Comparison of ENCODE assay signal across 1 cellular context in the genomic region with DNA sequence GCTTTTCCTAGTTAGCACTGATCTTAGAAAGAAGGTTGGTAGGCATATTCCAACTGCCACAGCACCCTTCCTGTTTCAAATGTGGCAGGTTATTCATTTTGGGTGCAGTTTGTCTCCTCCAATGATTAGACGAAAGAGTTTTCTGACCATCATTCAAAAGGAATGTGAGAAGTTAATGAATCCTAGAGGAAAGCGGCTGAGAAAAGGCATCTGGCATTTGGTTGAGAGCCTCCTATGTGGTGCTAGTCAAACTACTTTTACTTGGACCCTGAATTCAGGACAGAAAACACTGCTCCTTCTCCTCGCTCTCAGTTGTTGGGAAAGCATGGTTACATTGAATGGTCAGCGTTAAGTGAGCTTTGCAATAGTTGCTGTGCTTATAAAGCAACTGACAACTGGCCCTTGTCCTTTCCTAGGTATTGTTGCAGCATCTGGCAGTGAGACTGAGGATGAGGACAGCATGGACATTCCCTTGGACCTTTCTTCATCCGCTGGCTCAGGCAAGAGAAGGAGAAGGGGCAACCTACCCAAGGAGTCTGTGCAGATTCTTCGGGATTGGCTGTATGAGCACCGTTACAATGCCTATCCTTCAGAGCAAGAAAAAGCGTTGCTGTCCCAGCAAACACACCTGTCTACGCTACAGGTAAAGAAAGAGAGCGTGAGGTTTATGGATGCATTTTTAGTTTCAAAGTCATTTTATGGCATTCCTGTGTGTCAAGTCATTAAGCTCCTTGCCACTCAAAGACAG.
TF ChIP-seq lines count a peak whose summit lies in the region.

No MANE protein-coding gene starts in this region.

TF ChIP-seq in HepG2, 621 proteins besides CTCF, POLR2A, EP300 and RAD21 (continued from another document and continues in another):
- TF ChIP-seq, protein P1, sequence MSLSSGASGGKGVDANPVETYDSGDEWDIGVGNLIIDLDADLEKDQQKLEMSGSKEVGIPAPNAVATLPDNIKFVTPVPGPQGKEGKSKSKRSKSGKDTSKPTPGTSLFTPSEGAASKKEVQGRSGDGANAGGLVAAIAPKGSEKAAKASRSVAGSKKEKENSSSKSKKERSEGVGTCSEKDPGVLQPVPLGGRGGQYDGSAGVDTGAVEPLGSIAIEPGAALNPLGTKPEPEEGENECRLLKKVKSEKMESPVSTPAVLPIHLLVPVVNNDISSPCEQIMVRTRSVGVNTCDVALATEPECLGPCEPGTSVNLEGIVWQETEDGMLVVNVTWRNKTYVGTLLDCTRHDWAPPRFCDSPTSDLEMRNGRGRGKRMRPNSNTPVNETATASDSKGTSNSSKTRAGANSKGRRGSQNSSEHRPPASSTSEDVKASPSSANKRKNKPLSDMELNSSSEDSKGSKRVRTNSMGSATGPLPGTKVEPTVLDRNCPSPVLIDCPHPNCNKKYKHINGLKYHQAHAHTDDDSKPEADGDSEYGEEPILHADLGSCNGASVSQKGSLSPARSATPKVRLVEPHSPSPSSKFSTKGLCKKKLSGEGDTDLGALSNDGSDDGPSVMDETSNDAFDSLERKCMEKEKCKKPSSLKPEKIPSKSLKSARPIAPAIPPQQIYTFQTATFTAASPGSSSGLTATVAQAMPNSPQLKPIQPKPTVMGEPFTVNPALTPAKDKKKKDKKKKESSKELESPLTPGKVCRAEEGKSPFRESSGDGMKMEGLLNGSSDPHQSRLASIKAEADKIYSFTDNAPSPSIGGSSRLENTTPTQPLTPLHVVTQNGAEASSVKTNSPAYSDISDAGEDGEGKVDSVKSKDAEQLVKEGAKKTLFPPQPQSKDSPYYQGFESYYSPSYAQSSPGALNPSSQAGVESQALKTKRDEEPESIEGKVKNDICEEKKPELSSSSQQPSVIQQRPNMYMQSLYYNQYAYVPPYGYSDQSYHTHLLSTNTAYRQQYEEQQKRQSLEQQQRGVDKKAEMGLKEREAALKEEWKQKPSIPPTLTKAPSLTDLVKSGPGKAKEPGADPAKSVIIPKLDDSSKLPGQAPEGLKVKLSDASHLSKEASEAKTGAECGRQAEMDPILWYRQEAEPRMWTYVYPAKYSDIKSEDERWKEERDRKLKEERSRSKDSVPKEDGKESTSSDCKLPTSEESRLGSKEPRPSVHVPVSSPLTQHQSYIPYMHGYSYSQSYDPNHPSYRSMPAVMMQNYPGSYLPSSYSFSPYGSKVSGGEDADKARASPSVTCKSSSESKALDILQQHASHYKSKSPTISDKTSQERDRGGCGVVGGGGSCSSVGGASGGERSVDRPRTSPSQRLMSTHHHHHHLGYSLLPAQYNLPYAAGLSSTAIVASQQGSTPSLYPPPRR (CRISPR knock-in tag; IDR thresholded peaks at IDR 0.05; ENCODE audit: borderline replicate concordance): no peak
- no peak for TF ChIP-seq KDM6A (CRISPR knock-in tag; IDR thresholded peaks at IDR 0.05; ENCODE audit: low read depth)
- no peak for TF ChIP-seq ZFP36L2 (CRISPR knock-in tag; IDR thresholded peaks at IDR 0.05)
- TF ChIP-seq, protein P2, sequence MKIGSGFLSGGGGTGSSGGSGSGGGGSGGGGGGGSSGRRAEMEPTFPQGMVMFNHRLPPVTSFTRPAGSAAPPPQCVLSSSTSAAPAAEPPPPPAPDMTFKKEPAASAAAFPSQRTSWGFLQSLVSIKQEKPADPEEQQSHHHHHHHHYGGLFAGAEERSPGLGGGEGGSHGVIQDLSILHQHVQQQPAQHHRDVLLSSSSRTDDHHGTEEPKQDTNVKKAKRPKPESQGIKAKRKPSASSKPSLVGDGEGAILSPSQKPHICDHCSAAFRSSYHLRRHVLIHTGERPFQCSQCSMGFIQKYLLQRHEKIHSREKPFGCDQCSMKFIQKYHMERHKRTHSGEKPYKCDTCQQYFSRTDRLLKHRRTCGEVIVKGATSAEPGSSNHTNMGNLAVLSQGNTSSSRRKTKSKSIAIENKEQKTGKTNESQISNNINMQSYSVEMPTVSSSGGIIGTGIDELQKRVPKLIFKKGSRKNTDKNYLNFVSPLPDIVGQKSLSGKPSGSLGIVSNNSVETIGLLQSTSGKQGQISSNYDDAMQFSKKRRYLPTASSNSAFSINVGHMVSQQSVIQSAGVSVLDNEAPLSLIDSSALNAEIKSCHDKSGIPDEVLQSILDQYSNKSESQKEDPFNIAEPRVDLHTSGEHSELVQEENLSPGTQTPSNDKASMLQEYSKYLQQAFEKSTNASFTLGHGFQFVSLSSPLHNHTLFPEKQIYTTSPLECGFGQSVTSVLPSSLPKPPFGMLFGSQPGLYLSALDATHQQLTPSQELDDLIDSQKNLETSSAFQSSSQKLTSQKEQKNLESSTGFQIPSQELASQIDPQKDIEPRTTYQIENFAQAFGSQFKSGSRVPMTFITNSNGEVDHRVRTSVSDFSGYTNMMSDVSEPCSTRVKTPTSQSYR (CRISPR knock-in tag; IDR thresholded peaks at IDR 0.05; ENCODE audit: borderline replicate concordance): no peak
- no peak for TF ChIP-seq FOSL1 (CRISPR knock-in tag; IDR thresholded peaks at IDR 0.05; ENCODE audit: borderline replicate concordance)
- TF ChIP-seq ZNF839 (CRISPR knock-in tag; IDR thresholded peaks at IDR 0.05; ENCODE audit: borderline replicate concordance): no peak
- TF ChIP-seq, protein P3, sequence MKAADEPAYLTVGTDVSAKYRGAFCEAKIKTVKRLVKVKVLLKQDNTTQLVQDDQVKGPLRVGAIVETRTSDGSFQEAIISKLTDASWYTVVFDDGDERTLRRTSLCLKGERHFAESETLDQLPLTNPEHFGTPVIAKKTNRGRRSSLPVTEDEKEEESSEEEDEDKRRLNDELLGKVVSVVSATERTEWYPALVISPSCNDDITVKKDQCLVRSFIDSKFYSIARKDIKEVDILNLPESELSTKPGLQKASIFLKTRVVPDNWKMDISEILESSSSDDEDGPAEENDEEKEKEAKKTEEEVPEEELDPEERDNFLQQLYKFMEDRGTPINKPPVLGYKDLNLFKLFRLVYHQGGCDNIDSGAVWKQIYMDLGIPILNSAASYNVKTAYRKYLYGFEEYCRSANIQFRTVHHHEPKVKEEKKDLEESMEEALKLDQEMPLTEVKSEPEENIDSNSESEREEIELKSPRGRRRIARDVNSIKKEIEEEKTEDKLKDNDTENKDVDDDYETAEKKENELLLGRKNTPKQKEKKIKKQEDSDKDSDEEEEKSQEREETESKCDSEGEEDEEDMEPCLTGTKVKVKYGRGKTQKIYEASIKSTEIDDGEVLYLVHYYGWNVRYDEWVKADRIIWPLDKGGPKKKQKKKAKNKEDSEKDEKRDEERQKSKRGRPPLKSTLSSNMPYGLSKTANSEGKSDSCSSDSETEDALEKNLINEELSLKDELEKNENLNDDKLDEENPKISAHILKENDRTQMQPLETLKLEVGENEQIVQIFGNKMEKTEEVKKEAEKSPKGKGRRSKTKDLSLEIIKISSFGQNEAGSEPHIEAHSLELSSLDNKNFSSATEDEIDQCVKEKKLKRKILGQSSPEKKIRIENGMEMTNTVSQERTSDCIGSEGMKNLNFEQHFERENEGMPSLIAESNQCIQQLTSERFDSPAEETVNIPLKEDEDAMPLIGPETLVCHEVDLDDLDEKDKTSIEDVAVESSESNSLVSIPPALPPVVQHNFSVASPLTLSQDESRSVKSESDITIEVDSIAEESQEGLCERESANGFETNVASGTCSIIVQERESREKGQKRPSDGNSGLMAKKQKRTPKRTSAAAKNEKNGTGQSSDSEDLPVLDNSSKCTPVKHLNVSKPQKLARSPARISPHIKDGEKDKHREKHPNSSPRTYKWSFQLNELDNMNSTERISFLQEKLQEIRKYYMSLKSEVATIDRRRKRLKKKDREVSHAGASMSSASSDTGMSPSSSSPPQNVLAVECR (CRISPR knock-in tag; IDR thresholded peaks at IDR 0.05; ENCODE audit: borderline replicate concordance): 0 out of 2 replicates have a peak, but pooled peaks have one; percentile 13
- peak; percentile 23 for TF ChIP-seq TEAD3 (CRISPR knock-in tag; optimal IDR thresholded peaks at IDR 0.05; ENCODE audit: borderline replicate concordance)
- TF ChIP-seq RBAK (CRISPR knock-in tag; IDR thresholded peaks at IDR 0.05): no peak
- TF ChIP-seq ATF7 (IDR thresholded peaks at IDR 0.05): no peak
- no peak for TF ChIP-seq ATF7 (CRISPR knock-in tag; IDR thresholded peaks at IDR 0.05)
- TF ChIP-seq, protein P4, sequence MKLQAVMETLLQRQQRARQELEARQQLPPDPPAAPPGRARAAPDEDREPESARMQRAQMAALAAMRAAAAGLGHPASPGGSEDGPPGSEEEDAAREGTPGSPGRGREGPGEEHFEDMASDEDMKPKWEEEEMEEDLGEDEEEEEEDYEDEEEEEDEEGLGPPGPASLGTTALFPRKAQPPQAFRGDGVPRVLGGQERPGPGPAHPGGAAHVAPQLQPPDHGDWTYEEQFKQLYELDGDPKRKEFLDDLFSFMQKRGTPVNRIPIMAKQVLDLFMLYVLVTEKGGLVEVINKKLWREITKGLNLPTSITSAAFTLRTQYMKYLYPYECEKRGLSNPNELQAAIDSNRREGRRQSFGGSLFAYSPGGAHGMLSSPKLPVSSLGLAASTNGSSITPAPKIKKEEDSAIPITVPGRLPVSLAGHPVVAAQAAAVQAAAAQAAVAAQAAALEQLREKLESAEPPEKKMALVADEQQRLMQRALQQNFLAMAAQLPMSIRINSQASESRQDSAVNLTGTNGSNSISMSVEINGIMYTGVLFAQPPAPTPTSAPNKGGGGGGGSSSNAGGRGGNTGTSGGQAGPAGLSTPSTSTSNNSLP (IDR thresholded peaks at IDR 0.05; ENCODE audit: low read depth, low read length): no peak
- no peak for TF ChIP-seq EEA1 (CRISPR knock-in tag; IDR thresholded peaks at IDR 0.05; ENCODE audit: borderline replicate concordance)
- TF ChIP-seq ZIK1 (CRISPR knock-in tag; IDR thresholded peaks at IDR 0.05; ENCODE audit: borderline replicate concordance, low read depth): no peak
- TF ChIP-seq PHF20 (CRISPR knock-in tag; IDR thresholded peaks at IDR 0.05): no peak
- no peak for TF ChIP-seq IKZF1 (IDR thresholded peaks at IDR 0.05)
- TF ChIP-seq, protein P5, sequence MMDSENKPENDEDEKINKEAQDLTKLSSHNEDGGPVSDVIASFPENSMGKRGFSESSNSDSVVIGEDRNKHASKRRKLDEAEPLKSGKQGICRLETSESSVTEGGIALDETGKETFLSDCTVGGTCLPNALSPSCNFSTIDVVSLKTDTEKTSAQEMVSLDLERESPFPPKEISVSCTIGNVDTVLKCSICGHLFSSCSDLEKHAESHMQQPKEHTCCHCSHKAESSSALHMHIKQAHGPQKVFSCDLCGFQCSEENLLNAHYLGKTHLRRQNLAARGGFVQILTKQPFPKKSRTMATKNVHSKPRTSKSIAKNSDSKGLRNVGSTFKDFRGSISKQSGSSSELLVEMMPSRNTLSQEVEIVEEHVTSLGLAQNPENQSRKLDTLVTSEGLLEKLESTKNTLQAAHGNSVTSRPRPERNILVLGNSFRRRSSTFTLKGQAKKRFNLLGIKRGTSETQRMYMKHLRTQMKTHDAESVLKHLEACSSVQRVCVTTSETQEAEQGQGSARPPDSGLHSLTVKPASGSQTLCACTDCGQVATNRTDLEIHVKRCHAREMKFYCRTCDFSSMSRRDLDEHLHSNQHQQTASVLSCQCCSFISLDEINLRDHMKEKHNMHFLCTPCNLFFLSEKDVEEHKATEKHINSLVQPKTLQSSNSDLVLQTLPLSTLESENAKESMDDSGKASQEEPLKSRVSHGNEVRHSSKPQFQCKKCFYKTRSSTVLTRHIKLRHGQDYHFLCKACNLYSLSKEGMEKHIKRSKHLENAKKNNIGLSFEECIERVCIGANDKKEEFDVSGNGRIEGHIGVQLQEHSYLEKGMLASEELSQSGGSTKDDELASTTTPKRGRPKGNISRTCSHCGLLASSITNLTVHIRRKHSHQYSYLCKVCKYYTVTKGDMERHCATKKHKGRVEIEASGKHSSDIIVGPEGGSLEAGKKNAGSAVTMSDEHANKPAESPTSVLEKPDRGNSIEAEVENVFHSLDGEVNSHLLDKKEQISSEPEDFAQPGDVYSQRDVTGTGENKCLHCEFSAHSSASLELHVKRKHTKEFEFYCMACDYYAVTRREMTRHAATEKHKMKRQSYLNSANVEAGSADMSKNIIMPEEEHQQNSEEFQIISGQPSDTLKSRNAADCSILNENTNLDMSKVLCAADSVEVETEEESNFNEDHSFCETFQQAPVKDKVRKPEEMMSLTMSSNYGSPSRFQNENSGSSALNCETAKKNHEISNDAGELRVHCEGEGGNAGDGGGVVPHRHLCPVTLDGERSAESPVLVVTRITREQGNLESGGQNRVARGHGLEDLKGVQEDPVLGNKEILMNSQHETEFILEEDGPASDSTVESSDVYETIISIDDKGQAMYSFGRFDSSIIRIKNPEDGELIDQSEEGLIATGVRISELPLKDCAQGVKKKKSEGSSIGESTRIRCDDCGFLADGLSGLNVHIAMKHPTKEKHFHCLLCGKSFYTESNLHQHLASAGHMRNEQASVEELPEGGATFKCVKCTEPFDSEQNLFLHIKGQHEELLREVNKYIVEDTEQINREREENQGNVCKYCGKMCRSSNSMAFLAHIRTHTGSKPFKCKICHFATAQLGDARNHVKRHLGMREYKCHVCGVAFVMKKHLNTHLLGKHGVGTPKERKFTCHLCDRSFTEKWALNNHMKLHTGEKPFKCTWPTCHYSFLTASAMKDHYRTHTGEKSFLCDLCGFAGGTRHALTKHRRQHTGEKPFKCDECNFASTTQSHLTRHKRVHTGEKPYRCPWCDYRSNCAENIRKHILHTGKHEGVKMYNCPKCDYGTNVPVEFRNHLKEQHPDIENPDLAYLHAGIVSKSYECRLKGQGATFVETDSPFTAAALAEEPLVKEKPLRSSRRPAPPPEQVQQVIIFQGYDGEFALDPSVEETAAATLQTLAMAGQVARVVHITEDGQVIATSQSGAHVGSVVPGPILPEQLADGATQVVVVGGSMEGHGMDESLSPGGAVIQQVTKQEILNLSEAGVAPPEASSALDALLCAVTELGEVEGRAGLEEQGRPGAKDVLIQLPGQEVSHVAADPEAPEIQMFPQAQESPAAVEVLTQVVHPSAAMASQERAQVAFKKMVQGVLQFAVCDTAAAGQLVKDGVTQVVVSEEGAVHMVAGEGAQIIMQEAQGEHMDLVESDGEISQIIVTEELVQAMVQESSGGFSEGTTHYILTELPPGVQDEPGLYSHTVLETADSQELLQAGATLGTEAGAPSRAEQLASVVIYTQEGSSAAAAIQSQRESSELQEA (CRISPR knock-in tag; IDR thresholded peaks at IDR 0.05; ENCODE audit: not compliant biosample characterization): no peak
- TF ChIP-seq GTF3A (CRISPR knock-in tag; conservative IDR thresholded peaks at IDR 0.05): no peak
- TF ChIP-seq, protein P6, sequence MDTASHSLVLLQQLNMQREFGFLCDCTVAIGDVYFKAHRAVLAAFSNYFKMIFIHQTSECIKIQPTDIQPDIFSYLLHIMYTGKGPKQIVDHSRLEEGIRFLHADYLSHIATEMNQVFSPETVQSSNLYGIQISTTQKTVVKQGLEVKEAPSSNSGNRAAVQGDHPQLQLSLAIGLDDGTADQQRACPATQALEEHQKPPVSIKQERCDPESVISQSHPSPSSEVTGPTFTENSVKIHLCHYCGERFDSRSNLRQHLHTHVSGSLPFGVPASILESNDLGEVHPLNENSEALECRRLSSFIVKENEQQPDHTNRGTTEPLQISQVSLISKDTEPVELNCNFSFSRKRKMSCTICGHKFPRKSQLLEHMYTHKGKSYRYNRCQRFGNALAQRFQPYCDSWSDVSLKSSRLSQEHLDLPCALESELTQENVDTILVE (CRISPR knock-in tag; IDR thresholded peaks at IDR 0.05): no peak
- no peak for TF ChIP-seq ZBTB38 (CRISPR knock-in tag; IDR thresholded peaks at IDR 0.05)
